ENCODE assay signal across 12 cellular contexts in the genomic region with DNA sequence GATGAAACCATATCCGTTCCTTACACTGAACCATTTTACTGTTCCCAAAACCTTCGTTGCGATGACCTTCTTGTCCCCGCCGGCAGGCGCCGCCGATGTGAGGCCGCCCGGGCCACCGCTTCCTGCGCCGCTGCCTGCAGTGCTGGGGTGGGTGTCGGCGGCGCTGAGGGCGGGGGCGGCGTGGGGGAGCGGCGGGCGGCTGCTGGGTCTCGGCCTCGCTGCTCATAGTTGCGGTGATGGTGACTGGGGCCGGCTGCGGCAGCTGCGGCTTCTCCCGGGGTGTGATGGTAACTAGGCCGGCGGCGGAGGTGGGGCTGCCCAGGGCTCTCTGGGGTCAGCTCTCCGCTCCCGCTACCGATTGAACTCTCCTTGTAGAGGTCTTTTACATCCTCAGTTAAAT. TPM values are rescaled to one million over a fixed set of nuclear protein-coding genes. Genes with fewer than 3 reads are reported as not detected.
DNase-seq lines count a peak whose midpoint lies in the region; ATAC-seq and TF ChIP-seq lines count a peak whose summit lies in the region.
"Had no signal": no experiment of that assay in that cellular context is flagged by ENCODE, and none has a peak within 500 bp of the region (broad histone marks: within the 10 kb centered on the region; RNA-seq: fewer than 3 reads in every experiment).

No MANE protein-coding gene starts in this region.

- no peak overlapping the region for H3K27ac Mint-ChIP-seq in CD8-positive, alpha-beta T cell

- H3K4me1 ChIP-seq in CD8-positive, alpha-beta T cell (ENCODE audit: insufficient read depth, low read length) = no peaks in the 10 kb centered on the region
- peaks cover 0 to 4% (median 0%) of the 10 kb centered on the region in 9 donors for H3K4me1 ChIP-seq in heart right ventricle
- no peaks in the 10 kb centered on the region for H3K4me1 ChIP-seq in GM23248 (ENCODE audit: insufficient read depth)

- no peak for TF ChIP-seq CTCF in CD8-positive, alpha-beta T cell (IDR thresholded peaks at IDR 0.05)
- TF ChIP-seq CTCF in heart right ventricle (IDR thresholded peaks at IDR 0.05) = no peak

- no peak overlapping the region for H3K4me2 ChIP-seq in GM23248 (ENCODE audit: unreplicated experiment)

- H3F3A ChIP-seq in GM23248 (ENCODE audit: insufficient read depth) = no peaks in the 10 kb centered on the region

- H4K20me1 ChIP-seq in GM23248 (ENCODE audit: insufficient read depth) = no peaks in the 10 kb centered on the region

- peaks cover 12% of the 10 kb centered on the region for H3K4me1 Mint-ChIP-seq in CD8-positive, alpha-beta T cell (ENCODE audit: low read depth)

- in situ Hi-C loops in GM23248 (cut with MboI) = no loop called here

- H3K79me2 ChIP-seq in GM23248 (ENCODE audit: insufficient read depth) = no peaks in the 10 kb centered on the region

- H3K4me3 Mint-ChIP-seq in CD8-positive, alpha-beta T cell = peak overlapping the region; percentile 63

- H3K27me3 ChIP-seq in CD8-positive, alpha-beta T cell (ENCODE audit: insufficient read depth, low read length) = no peaks in the 10 kb centered on the region
- H3K27me3 ChIP-seq in heart right ventricle (peaks cover 0 to 55% (median 7%) of the 10 kb centered on the region in 7 donors), GM23248 (replicated peaks; ENCODE audit: insufficient read depth) (no peaks in the 10 kb centered on the region)

- no peak overlapping the region for H3K27ac ChIP-seq in CD8-positive, alpha-beta T cell (ENCODE audit: low read depth, low read length)
- H3K27ac ChIP-seq in heart right ventricle (no peak overlapping the region), GM23248 (no peak overlapping the region)

- H3K9me3 ChIP-seq in CD8-positive, alpha-beta T cell (ENCODE audit: low read length) = no peaks in the 10 kb centered on the region
- H3K9me3 ChIP-seq in heart right ventricle (peaks cover 0 to 21% (median 14%) of the 10 kb centered on the region in 11 donors), GM23248 (ENCODE audit: low read depth) (no peaks in the 10 kb centered on the region)

- peak in 5 of 7 experiments; percentile 15 to 61 (median 38) for DNase-seq in CD8-positive, alpha-beta T cell
- DNase-seq in activated T-cell treated with anti-CD3 and anti-CD28 coated beads for 48 hours (ENCODE audit: low read depth) (peak; percentile 15), heart right ventricle (peak in 1 of 2 donors; percentile 26), NCI-H510A (lab: John Stamatoyannopoulos, UW) (no peak), GM23248 (no peak), NCI-H510A treated with DMSO at 0.1 percent for 48 hours (lab: John Stamatoyannopoulos, UW) (no peak)
- DNase-seq in stimulated activated CD4-positive, alpha-beta T cell treated with anti-CD3 and anti-CD28 coated beads, Interleukin-12 subunit alpha, Interleukin-12 subunit beta, amount 100 ng/mL, for 4 hours = peak; percentile 22
- DNase-seq: DMS 273 treated with DMSO at 0.1 percent for 48 hours had no signal

- peak; percentile 56 for ATAC-seq in CD8-positive, alpha-beta T cell
- peak in 3 of 8 donors; percentile 35 to 61 (median 58) for ATAC-seq in heart right ventricle
- no peak for ATAC-seq in GM21528 (IDR thresholded peaks at IDR 0.05; ENCODE audit: low FRiP score, unreplicated experiment)
- ATAC-seq: esophagus mucosa had no signal

- no peaks in the 10 kb centered on the region for H3K36me3 ChIP-seq in CD8-positive, alpha-beta T cell (ENCODE audit: insufficient read depth, low read length)
- no peaks in the 10 kb centered on the region for H3K36me3 ChIP-seq in heart right ventricle
- H3K36me3 ChIP-seq in GM23248 (ENCODE audit: low read depth) = peaks cover 6% of the 10 kb centered on the region; the same call in 1 of the 2 replicates

- peaks cover 55% of the 10 kb centered on the region for H3K27me3 Mint-ChIP-seq in CD8-positive, alpha-beta T cell (ENCODE audit: low read depth)

- intact Hi-C loops in CD8-positive, alpha-beta T cell (cut with DNase I, micrococcal nuclease) = no loop called here
- intact Hi-C loops in heart right ventricle (cut with DNase I) = no loop called here

- CTCF ChIA-PET in CD8-positive, alpha-beta T cell (lab: Charles Lee) = no interaction called here

- H3K4me3 ChIP-seq in CD8-positive, alpha-beta T cell (ENCODE audit: low read depth, low read length) = no peak overlapping the region
- peak overlapping the region in 6 of 10 donors; percentile 15 to 38 (median 30) for H3K4me3 ChIP-seq in heart right ventricle
- no peak overlapping the region for H3K4me3 ChIP-seq in GM23248

- POLR2A ChIA-PET in CD8-positive, alpha-beta T cell (lab: Charles Lee) = no interaction called here

- no peak overlapping the region for H3K9ac ChIP-seq in GM23248

- WGBS in heart right ventricle, 2 donors = 20 to 23% methylated on average over 35 of the region's 35 CpGs
- WGBS in GM23248 (ENCODE audit: low coverage in 1 of 2, low lambda C conversion rate in 2 of 2, missing lambda C conversion rate in 2 of 2), 2 experiments = 59 to 66% methylated on average over 19 to 35 of the region's 35 CpGs

- H3K9me3 Mint-ChIP-seq in CD8-positive, alpha-beta T cell = peaks cover 20% of the 10 kb centered on the region

- H3K36me3 Mint-ChIP-seq in CD8-positive, alpha-beta T cell = peaks cover 2% of the 10 kb centered on the region

- H2AFZ ChIP-seq in GM23248 = no peak overlapping the region

- H3K9me2 ChIP-seq in GM23248 (ENCODE audit: insufficient read depth) = no peaks in the 10 kb centered on the region

RNA-seq across cellular contexts. Expression of a gene that starts 14.1 kb away (rescaled TPM):
- not detected for total RNA-seq in CD8-positive, alpha-beta T cell
- total RNA-seq in heart right ventricle = not detected
- not detected for polyA plus RNA-seq in heart right ventricle
- 0.11 TPM in 1 of 2 replicates, not detected in the other for total RNA-seq in GM23248 (2014; rRNA removed; shearing (Covaris generic))
- polyA plus RNA-seq in GM23248 (2016; fragmentation: Nextera tagmentation; extraction: Ambion mirVana) = 0.30 and 0.67 TPM in 2 replicates
- total RNA-seq: esophagus mucosa, HT-29, mesenteric fat pad had no signal

Comparison
In these comparisons a context has a peak if more than half of its experiments do, and no peak if none do; other contexts are left out.
1. DNase-seq: peak in CD8-positive, alpha-beta T cell (5 of 7), activated T-cell treated with anti-CD3 and anti-CD28 coated beads for 48 hours (single experiment) and stimulated activated CD4-positive, alpha-beta T cell treated with anti-CD3 and anti-CD28 coated beads, Interleukin-12 subunit alpha, Interleukin-12 subunit beta, amount 100 ng/mL, for 4 hours (single experiment); none in NCI-H510A (single experiment), GM23248 (single experiment) and NCI-H510A treated with DMSO at 0.1 percent for 48 hours (single experiment).
2. H3K4me3 ChIP-seq: peak in heart right ventricle (6 of 10); none in CD8-positive, alpha-beta T cell (single experiment) and GM23248 (single experiment).